Comparison of ENCODE assay signal across 2 cellular contexts in the genomic region with DNA sequence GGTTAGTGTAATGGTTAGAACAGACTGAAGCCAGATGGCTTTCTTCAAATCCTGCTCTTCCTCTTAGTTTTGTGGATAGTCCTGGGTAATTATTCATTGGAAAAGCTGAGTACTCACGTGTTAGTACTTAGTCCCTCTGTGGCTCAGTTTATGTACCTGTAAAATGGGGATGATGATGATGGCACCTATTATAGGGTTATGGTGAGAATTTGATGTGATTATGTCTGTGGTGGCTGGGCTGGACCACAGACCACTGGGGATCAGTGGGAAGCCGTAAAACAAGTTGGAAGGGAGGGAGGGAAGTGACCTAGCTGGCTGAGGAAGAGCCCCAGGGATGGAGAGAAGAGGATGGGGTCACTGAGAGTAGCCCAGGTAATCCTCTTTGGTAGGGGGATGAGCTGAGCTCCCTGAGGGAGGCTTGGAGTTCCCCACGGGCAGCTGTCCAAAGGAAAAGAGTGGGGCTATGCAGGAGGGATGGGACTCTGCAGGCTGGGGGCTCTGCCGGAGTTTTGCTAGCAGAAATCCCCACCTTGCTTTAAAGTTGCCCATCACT.
TF ChIP-seq lines count a peak whose summit lies in the region.

No MANE protein-coding gene starts in this region.

TF ChIP-seq in SK-N-SH, 30 proteins besides CTCF, POLR2A, EP300 and RAD21:
- TF ChIP-seq CHD2 (IDR thresholded peaks at IDR 0.05; ENCODE audit: low read length, partially characterized antibody) (no peak), RFX5 (IDR thresholded peaks at IDR 0.05; ENCODE audit: low read length) (no peak), TCF12 (IDR thresholded peaks at IDR 0.05) (no peak), TAF1 (IDR thresholded peaks at IDR 0.05; ENCODE audit: borderline replicate concordance, low read depth, low read length) (no peak), SIN3A (IDR thresholded peaks at IDR 0.05; ENCODE audit: borderline replicate concordance, low read depth, low read length) (no peak), GATA2 (CRISPR knock-in tag; IDR thresholded peaks at IDR 0.05) (no peak)
- TF ChIP-seq, protein P1, sequence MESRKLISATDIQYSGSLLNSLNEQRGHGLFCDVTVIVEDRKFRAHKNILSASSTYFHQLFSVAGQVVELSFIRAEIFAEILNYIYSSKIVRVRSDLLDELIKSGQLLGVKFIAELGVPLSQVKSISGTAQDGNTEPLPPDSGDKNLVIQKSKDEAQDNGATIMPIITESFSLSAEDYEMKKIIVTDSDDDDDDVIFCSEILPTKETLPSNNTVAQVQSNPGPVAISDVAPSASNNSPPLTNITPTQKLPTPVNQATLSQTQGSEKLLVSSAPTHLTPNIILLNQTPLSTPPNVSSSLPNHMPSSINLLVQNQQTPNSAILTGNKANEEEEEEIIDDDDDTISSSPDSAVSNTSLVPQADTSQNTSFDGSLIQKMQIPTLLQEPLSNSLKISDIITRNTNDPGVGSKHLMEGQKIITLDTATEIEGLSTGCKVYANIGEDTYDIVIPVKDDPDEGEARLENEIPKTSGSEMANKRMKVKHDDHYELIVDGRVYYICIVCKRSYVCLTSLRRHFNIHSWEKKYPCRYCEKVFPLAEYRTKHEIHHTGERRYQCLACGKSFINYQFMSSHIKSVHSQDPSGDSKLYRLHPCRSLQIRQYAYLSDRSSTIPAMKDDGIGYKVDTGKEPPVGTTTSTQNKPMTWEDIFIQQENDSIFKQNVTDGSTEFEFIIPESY (IDR thresholded peaks at IDR 0.05; ENCODE audit: borderline replicate concordance, low read depth) = no peak

TF ChIP-seq in SK-N-SH treated with all-trans-retinoic acid at 6 μM for 48 hours, 23 proteins besides CTCF, POLR2A, EP300 and RAD21:
- no peak for TF ChIP-seq OSR1 (CRISPR knock-in tag; IDR thresholded peaks at IDR 0.05)
- TF ChIP-seq ZNF8 (CRISPR knock-in tag; IDR thresholded peaks at IDR 0.05) = no peak
- TF ChIP-seq ZC3H10 (CRISPR knock-in tag; IDR thresholded peaks at IDR 0.05) = no peak
- no peak for TF ChIP-seq ZNF565 (CRISPR knock-in tag; conservative IDR thresholded peaks at IDR 0.05; ENCODE audit: low read depth)
